Comparison of ENCODE assay signal across 2 cellular contexts in genomic region chr12:24416423-24417109, GRCh38.
TF ChIP-seq lines count a peak whose summit lies in the region.

No MANE protein-coding gene starts in this region.

TF ChIP-seq in HepG2, 621 proteins besides CTCF, POLR2A, EP300 and RAD21:
- no peak for TF ChIP-seq IRF2 (CRISPR knock-in tag; IDR thresholded peaks at IDR 0.05)
- TF ChIP-seq DBP (CRISPR knock-in tag; IDR thresholded peaks at IDR 0.05; ENCODE audit: not compliant biosample characterization) = no peak
- peak; percentile 77 to 81 for TF ChIP-seq MAFK (conservative IDR thresholded peaks at IDR 0.05 in 1 of 2, IDR thresholded peaks at IDR 0.05 in 1 of 2; ENCODE audit: low read length in 2 of 2)
- TF ChIP-seq ZBTB34 (CRISPR knock-in tag; IDR thresholded peaks at IDR 0.05) = no peak
- peak; percentile 70 for TF ChIP-seq MAFF (IDR thresholded peaks at IDR 0.05; ENCODE audit: low read depth, low read length)
- no peak for TF ChIP-seq FUBP1 (CRISPR knock-in tag; IDR thresholded peaks at IDR 0.05; ENCODE audit: borderline replicate concordance)
- TF ChIP-seq ZNF720 (CRISPR knock-in tag; IDR thresholded peaks at IDR 0.05) = no peak
- no peak for TF ChIP-seq ZNF576 (CRISPR knock-in tag; IDR thresholded peaks at IDR 0.05)
- TF ChIP-seq ZNF577 (CRISPR knock-in tag; IDR thresholded peaks at IDR 0.05; ENCODE audit: borderline replicate concordance, low read depth) = no peak
- no peak for TF ChIP-seq SALL1 (CRISPR knock-in tag; IDR thresholded peaks at IDR 0.05)
TF ChIP-seq in HepG2: peak in this region for 2.

TF ChIP-seq in H1, 55 proteins besides CTCF, POLR2A, EP300 and RAD21:
- no peak for TF ChIP-seq TCF12 (IDR thresholded peaks at IDR 0.05; ENCODE audit: low read depth, low read length)
- no peak for TF ChIP-seq BACH1 (IDR thresholded peaks at IDR 0.05; ENCODE audit: low read length)
- no peak for TF ChIP-seq SP2 (IDR thresholded peaks at IDR 0.05; ENCODE audit: low read length)
- no peak for TF ChIP-seq CBX5 (IDR thresholded peaks at IDR 0.05; ENCODE audit: low read depth, low read length)
- no peak for TF ChIP-seq RXRA (IDR thresholded peaks at IDR 0.05; ENCODE audit: insufficient read depth, low read depth, low read length)
- no peak for TF ChIP-seq CREB1 (IDR thresholded peaks at IDR 0.05)
- no peak for TF ChIP-seq ATF2 (IDR thresholded peaks at IDR 0.05; ENCODE audit: low read length)
- no peak for TF ChIP-seq HDAC6 (IDR thresholded peaks at IDR 0.05; ENCODE audit: low read depth, low read length)
- no peak for TF ChIP-seq SIN3A (conservative IDR thresholded peaks at IDR 0.05 in 1 of 2, IDR thresholded peaks at IDR 0.05 in 1 of 2; ENCODE audit: low read depth in 1 of 2, low read length in 2 of 2)
- no peak for TF ChIP-seq HDAC2 (IDR thresholded peaks at IDR 0.05; ENCODE audit: borderline replicate concordance in 1 of 2, low read depth in 2 of 2, low read length in 2 of 2)
- no peak for TF ChIP-seq SP1 (IDR thresholded peaks at IDR 0.05; ENCODE audit: low read depth, low read length)
- no peak for TF ChIP-seq POU5F1 (IDR thresholded peaks at IDR 0.05; ENCODE audit: low read depth, low read length)
- TF ChIP-seq FOSL1 (IDR thresholded peaks at IDR 0.05; ENCODE audit: insufficient read depth, low read depth, low read length) = no peak
TF ChIP-seq in H1: peak in this region for 0.
